ENCODE assay signal across 1 cellular context in the genomic region with DNA sequence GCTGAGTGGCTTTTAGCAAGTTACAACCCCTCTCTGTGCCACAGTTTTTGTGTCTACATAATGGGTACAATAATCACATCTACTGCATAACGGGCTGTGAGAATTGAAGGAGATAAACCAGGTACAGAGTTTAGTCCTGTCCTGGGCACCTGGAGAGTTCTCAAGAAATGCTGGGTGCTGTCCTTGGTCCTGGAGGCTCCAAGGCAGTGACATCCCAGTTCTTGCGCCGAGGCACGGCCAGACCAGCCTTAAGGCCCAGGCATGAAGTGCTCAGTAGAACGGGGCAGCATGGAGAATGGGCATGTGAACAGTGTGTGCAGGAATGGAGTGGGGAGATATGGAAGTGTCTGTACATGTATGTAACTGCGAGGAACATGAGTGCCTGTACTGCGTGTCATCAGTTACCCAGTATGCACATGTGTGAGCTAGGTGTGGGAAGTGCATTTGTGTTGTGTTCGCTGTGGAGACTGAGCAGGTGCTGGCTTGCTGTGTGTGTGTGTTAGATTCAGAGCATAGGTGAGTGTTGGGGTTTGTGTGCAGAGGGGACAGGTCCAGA.
A peak's percentile ranks its signal among the peaks of the same experiment; 100 is the strongest.
TF ChIP-seq lines count a peak whose summit lies in the region.

No MANE protein-coding gene starts in this region.

TF ChIP-seq in SK-N-SH, 30 proteins besides CTCF, POLR2A, EP300 and RAD21 (continued from another document):
- peak; percentile 97 for TF ChIP-seq REST (IDR thresholded peaks at IDR 0.05; ENCODE audit: low read depth, low read length)
